Comparison of ENCODE assay signal across 1 cellular context in genomic region chr4:184066584-184067300, GRCh38.
TF ChIP-seq lines count a peak whose summit lies in the region.

No MANE protein-coding gene starts in this region.

TF ChIP-seq in HEK293, 187 proteins besides CTCF, POLR2A, EP300 and RAD21 (continued from another document):
- no peak for TF ChIP-seq PRDM2 (tag by site-specific recombination; IDR thresholded peaks at IDR 0.05; ENCODE audit: borderline replicate concordance)
